Comparison of ENCODE assay signal across 10 cellular contexts in the genomic region with DNA sequence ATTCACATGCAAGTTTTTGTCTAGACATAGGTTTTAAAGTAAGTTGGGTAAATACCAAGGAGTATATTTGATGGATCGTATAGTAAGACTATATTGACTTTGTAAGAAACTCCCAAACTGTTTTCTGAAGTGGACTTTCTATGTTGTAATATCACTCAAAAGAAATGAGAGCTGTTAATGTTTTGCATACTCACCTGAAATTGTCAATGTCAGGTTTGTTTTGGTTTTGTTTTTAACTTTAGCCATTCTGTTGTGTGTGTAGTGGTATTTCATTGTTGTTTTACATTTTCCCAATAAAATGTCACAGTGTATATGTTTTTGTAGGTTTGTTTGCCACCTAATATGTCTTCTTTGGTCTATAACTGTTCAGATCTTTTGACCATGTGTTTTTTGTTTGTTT.
"Had no signal": no experiment of that assay in that cellular context is flagged by ENCODE, and none has a peak within 500 bp of the region (broad histone marks: within the 10 kb centered on the region; RNA-seq: fewer than 3 reads in every experiment).

No MANE protein-coding gene starts in this region.

- ATAC-seq: HCT116, K562 had no signal

- H3K4me1 ChIP-seq: HAP-1 had no signal

- DNase-seq: GM23248, GOT3, H7, HFFc6, IMR-90, KG1 had no signal

- H3K36me3 ChIP-seq: HAP-1 had no signal

- H3K4me3 ChIP-seq: GM23248, HAP-1, K562 had no signal

- H3K9ac ChIP-seq: GM23248 had no signal

- H3K27ac ChIP-seq: GM23248 had no signal

- FAIRE-seq: HTR-8/SVneo, K562 had no signal

- H3K9me3 ChIP-seq: HAP-1 had no signal

- H2AFZ ChIP-seq: GM23248 had no signal
